Comparison of ENCODE assay signal across 8 cellular contexts in the genomic region with DNA sequence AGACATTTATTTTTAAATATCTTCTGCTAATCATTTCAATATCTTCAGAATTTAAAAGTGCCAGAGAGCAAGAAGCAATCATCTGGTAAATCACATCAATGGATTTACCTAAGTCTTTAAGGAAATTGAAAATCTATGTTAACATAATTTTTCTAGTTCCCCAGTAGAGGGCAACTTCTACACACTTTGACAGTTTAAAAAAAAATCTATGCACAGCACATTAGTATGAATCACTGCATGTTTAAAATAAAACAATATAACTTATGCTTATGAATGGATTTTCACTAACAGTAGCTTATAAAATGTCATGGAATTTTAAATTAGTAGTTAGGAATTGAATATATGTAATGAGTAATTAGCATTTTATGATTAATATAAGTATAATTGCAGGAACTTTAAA.
DNase-seq lines count a peak whose midpoint lies in the region; ATAC-seq and TF ChIP-seq lines count a peak whose summit lies in the region.

No MANE protein-coding gene starts in this region.

- H3K4me3 ChIP-seq in AG04449 (ENCODE audit: low read depth, low read length), result no peak overlapping the region
- H3K4me3 ChIP-seq in fibroblast of villous mesenchyme (ENCODE audit: low read depth, low read length), result no peak overlapping the region

- no peak for DNase-seq in AG04449 (ENCODE audit: low read depth, low spot score)
- no peak for DNase-seq in GM10248 (ENCODE audit: extremely low spot score)
- peak; percentile 31 for DNase-seq in RPMI7951 (ENCODE audit: low read depth)
- DNase-seq in fibroblast of villous mesenchyme (ENCODE audit: low read depth), result peak; percentile 28
- no peak for DNase-seq in anterior cingulate cortex (lab: John Stamatoyannopoulos, UW)
- DNase-seq in activated T-cell treated with anti-CD3 and anti-CD28 coated beads, Interleukin-2, amount 50 U/mL, for 48 hours, result no peak
- no peak for DNase-seq in NCI-H226

- no peak for ATAC-seq in GM19328 (IDR thresholded peaks at IDR 0.05; ENCODE audit: unreplicated experiment)

- peak; percentile 18 for TF ChIP-seq CTCF in AG04449 (IDR thresholded peaks at IDR 0.05; ENCODE audit: insufficient read depth, low read length, missing control alignments)
- TF ChIP-seq CTCF in GM10248 (IDR thresholded peaks at IDR 0.05; ENCODE audit: control extremely low read depth, extremely low read depth, low read depth, missing control alignments), result peak; percentile 27
- TF ChIP-seq CTCF in fibroblast of villous mesenchyme (IDR thresholded peaks at IDR 0.05; ENCODE audit: insufficient read depth, low read depth, low read length), result peak; percentile 50

- POLR2A ChIA-PET in AG04449 (lab: Yijun Ruan, JAX) (no interaction called here), GM10248 (lab: Yijun Ruan, JAX) (no interaction called here)

- CTCF ChIA-PET in AG04449 (lab: Yijun Ruan, JAX), result interaction anchor here (0.8 to 4.9 kb wide), 10 partner anchors 10 to 756 kb away, joined by 3 to 28 read pairs (median 4); no protein-coding TSS in a partner anchor
- CTCF ChIA-PET in GM10248 (lab: Yijun Ruan, JAX), result interaction anchor here (0.6 to 1.8 kb wide), 9 partner anchors 27 to 762 kb away, joined by 3 to 5 read pairs (median 3); no protein-coding TSS in a partner anchor

Comparison
In these comparisons a context has a peak if more than half of its experiments do, and no peak if none do; other contexts are left out.
1. DNase-seq: peak in RPMI7951 (single experiment) and fibroblast of villous mesenchyme (single experiment); none in AG04449 (single experiment), GM10248 (single experiment), anterior cingulate cortex (0 of 58), activated T-cell treated with anti-CD3 and anti-CD28 coated beads, Interleukin-2, amount 50 U/mL, for 48 hours (0 of 2) and NCI-H226 (single experiment).
2. Peak in every context shown above with its lines, with median percentiles within 50 percentile points of each other: CTCF ChIP-seq.